9 cellular contexts compared by ENCODE assay signal in the genomic region with DNA sequence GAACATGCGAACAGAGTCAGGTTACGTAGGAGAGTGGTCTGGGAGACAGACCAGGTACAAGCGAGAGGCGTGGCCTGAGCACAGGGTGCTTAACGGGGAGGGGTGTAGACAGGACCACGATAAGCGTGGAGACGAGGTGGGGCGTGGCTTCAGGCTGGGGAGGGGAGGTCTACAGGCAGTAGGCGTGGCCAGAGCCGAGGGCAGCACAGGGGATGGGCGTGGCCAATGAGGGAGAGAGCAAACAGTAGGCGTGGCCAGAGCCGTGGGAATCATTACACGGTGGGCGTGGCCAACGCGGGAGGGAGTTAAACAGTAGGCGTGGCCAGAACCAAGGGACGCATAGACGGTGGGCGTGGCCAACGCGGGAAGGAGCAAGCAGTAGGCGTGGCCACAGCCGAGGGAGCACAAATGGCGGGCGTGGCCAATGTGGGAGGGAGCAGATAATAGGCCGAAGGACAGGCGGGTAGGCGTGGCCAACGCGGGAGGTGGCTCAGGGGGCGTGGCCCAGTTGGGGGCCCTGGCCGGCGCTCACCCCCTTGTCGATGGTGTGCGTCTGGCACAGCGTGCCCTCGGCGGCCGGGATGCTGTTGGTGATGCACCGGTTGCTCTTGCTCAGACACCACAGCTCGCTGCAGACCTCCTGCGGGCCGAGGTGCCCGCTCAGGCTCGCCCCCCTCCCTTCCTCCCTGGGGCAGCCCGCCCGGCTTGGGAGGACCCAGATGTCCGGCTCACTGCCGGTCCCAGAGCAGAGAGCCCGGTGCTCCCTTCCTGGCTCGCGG. TPM values are rescaled to one million over a fixed set of nuclear protein-coding genes. Genes with fewer than 3 reads are reported as not detected.
A peak's percentile ranks its signal among the peaks of the same experiment; 100 is the strongest.
DNase-seq lines count a peak whose midpoint lies in the region; ATAC-seq and TF ChIP-seq lines count a peak whose summit lies in the region.
"Had no signal": no experiment of that assay in that cellular context is flagged by ENCODE, and none has a peak within 500 bp of the region (broad histone marks: within the 10 kb centered on the region; RNA-seq: fewer than 3 reads in every experiment).

No MANE protein-coding gene starts in this region.

- H3K4me3 ChIP-seq in smooth muscle cell: peak overlapping the region; percentile 51

- peak overlapping the region; percentile 69 for H3K4me3 Mint-ChIP-seq in central memory CD8-positive, alpha-beta T cell

- H3K27ac Mint-ChIP-seq in central memory CD8-positive, alpha-beta T cell (ENCODE audit: low read depth): peak overlapping the region; percentile 71

- no peak overlapping the region for H3K27ac ChIP-seq in smooth muscle cell (ENCODE audit: low read depth)

- WGBS in smooth muscle cell (ENCODE audit: low lambda C conversion rate): 2% methylated on average over 47 of the region's 55 CpGs

- H3K27me3 ChIP-seq in smooth muscle cell (ENCODE audit: low read depth): no peaks in the 10 kb centered on the region

- H3K27me3 Mint-ChIP-seq in central memory CD8-positive, alpha-beta T cell: no peaks in the 10 kb centered on the region

- peak; percentile 13 for DNase-seq in NCI-H2171 treated with DMSO at 0.1 percent for 48 hours (lab: John Stamatoyannopoulos, UW)
- DNase-seq in NCI-H2171 (lab: John Stamatoyannopoulos, UW): no peak
- DNase-seq in activated CD4-positive, CD25-positive, alpha-beta regulatory T cell treated with anti-CD3 and anti-CD28 coated beads, Interleukin-2, amount 50 U/mL, for 72 hours: peak; percentile 95
- DNase-seq in central memory CD8-positive, alpha-beta T cell (ENCODE audit: low spot score in 2 of 2): peak; percentile 88 to 91
- peak; percentile 99 for DNase-seq in islet precursor cell
- DNase-seq in smooth muscle cell (lab: John Stamatoyannopoulos, UW; ENCODE audit: unreplicated experiment): peak; percentile 99

- H3K4me1 ChIP-seq in smooth muscle cell (ENCODE audit: low read depth): peaks cover 3% of the 10 kb centered on the region

- H2AFZ ChIP-seq in smooth muscle cell (ENCODE audit: low read depth): no peak overlapping the region

- peaks cover 19% of the 10 kb centered on the region for H3K4me1 Mint-ChIP-seq in central memory CD8-positive, alpha-beta T cell

- no peaks in the 10 kb centered on the region for H3K9me3 Mint-ChIP-seq in central memory CD8-positive, alpha-beta T cell

- H3K36me3 ChIP-seq in smooth muscle cell (ENCODE audit: low read depth): no peaks in the 10 kb centered on the region

- H3K36me3 Mint-ChIP-seq in central memory CD8-positive, alpha-beta T cell (ENCODE audit: insufficient read depth): peaks cover 4% of the 10 kb centered on the region

- H3F3A ChIP-seq in smooth muscle cell (ENCODE audit: low read depth): no peaks in the 10 kb centered on the region

- H3K9ac ChIP-seq in smooth muscle cell (ENCODE audit: low read depth): no peak overlapping the region

- TF ChIP-seq CTCF in smooth muscle cell (IDR thresholded peaks at IDR 0.05; ENCODE audit: borderline replicate concordance, insufficient read depth, poor library complexity, severe bottlenecking): no peak

- H3K4me2 ChIP-seq in smooth muscle cell: peak overlapping the region; percentile 85

- H3K79me2 ChIP-seq in smooth muscle cell (ENCODE audit: low read depth): no peaks in the 10 kb centered on the region

- no peaks in the 10 kb centered on the region for H4K20me1 ChIP-seq in smooth muscle cell (ENCODE audit: low read depth)

- H3K9me3 ChIP-seq in smooth muscle cell (replicated peaks; ENCODE audit: low read depth): no peaks in the 10 kb centered on the region

- peak; percentile 80 for ATAC-seq in central memory CD8-positive, alpha-beta T cell (replicated peaks; ENCODE audit: extremely low read depth, poor library complexity, severe bottlenecking)
- ATAC-seq in HG02884 (IDR thresholded peaks at IDR 0.05; ENCODE audit: unreplicated experiment): no peak
- ATAC-seq in GM18520 (IDR thresholded peaks at IDR 0.05; ENCODE audit: unreplicated experiment): no peak

RNA-seq across cellular contexts. Expression of a gene that starts 15.2 kb away (rescaled TPM):
- total RNA-seq in smooth muscle cell: 0.22 TPM in 1 of 2 replicates, not detected in the other
- 1.4 and 4.1 TPM in 2 replicates for polyA plus RNA-seq in smooth muscle cell

RNA-seq across cellular contexts. Expression of a gene that starts 18.1 kb away (rescaled TPM):
- total RNA-seq in smooth muscle cell: 13.1 and 18.3 TPM in 2 replicates
- 14.1 and 21.9 TPM in 2 replicates for polyA plus RNA-seq in smooth muscle cell

RNA-seq across cellular contexts. Expression of a gene that starts 38.0 kb away (rescaled TPM):
- total RNA-seq in smooth muscle cell: not detected in 2 replicates
- polyA plus RNA-seq in smooth muscle cell: not detected in 2 replicates
- total RNA-seq: subcutaneous adipose tissue had no signal
